Comparison of ENCODE assay signal across 8 cellular contexts in genomic region chr3:52237659-52238172, GRCh38. TPM values are rescaled to one million over a fixed set of nuclear protein-coding genes. Genes with fewer than 3 reads are reported as not detected.
A peak's percentile ranks its signal among the peaks of the same experiment; 100 is the strongest.
DNase-seq lines count a peak whose midpoint lies in the region; ATAC-seq and TF ChIP-seq lines count a peak whose summit lies in the region.

No MANE protein-coding gene starts in this region.

- intact Hi-C loops in psoas muscle (cut with DNase I): loop anchor here (2.0 to 5.0 kb wide), 2 partner anchors 39 to 40 kb away; partner anchors contain the start of gene WDR82 (in 1 of the 2)

- in situ Hi-C loops in astrocyte of the spinal cord (cut with HindIII; ENCODE audit: low sequenced_read_pairs): no loop called here

- peak overlapping the region; percentile 90 for H3K4me3 ChIP-seq in astrocyte of the spinal cord (ENCODE audit: low read depth, low read length)
- peak overlapping the region; percentile 80 for H3K4me3 ChIP-seq in psoas muscle

- peaks cover 55% of the 10 kb centered on the region for H3K4me1 ChIP-seq in psoas muscle

- H3K9me3 ChIP-seq in psoas muscle: no peaks in the 10 kb centered on the region

- peaks cover 0 to 8% of the 10 kb centered on the region in 2 donors for H3K36me3 ChIP-seq in psoas muscle (ENCODE audit: insufficient read depth in 1 of 2, low read depth in 1 of 2)

- no peaks in the 10 kb centered on the region for H3K27me3 ChIP-seq in psoas muscle (ENCODE audit: insufficient read depth in 3 of 3, low read length in 2 of 3)

- DNase-seq in EL (peak; percentile 93), NCI-H2196 (lab: John Stamatoyannopoulos, UW; ENCODE audit: unreplicated experiment) (peak; percentile 58), astrocyte of the spinal cord (ENCODE audit: low read depth, low spot score) (peak; percentile 92), hippocampal formation (lab: John Stamatoyannopoulos, UW) (peak; percentile 31 to 50), psoas muscle (peak; percentile 93 to 97), NCI-H1105 treated with DMSO at 0.1 percent for 48 hours (lab: John Stamatoyannopoulos, UW) (no peak), NAMALWA (ENCODE audit: low spot score) (no peak)

- H3K27ac ChIP-seq in psoas muscle: peak overlapping the region; percentile 94

- no peak for TF ChIP-seq CTCF in astrocyte of the spinal cord (IDR thresholded peaks at IDR 0.05; ENCODE audit: low read depth, low read length)
- TF ChIP-seq CTCF in psoas muscle (IDR thresholded peaks at IDR 0.05): peak; percentile 11

- ATAC-seq in psoas muscle (peak; percentile 71 to 75 (median 74)), GM18519 (IDR thresholded peaks at IDR 0.05; ENCODE audit: low FRiP score, unreplicated experiment) (no peak)

- WGBS in psoas muscle, 3 donors: 1 to 4% (median 3%) methylated on average over 8 of the region's 8 CpGs

RNA-seq across cellular contexts. Expression of gene TWF2, which starts 1.2 kb away (rescaled TPM):
- 100 to 1,000 TPM in 3 of 4 donors, 10 to 100 TPM in 1; 74.9 to 224 (median 138) TPM for total RNA-seq in psoas muscle
- 100 to 1,000 TPM in 1 of 3 donors, 10 to 100 TPM in 2; 19.6 to 160 (median 74.6) TPM for polyA plus RNA-seq in psoas muscle

RNA-seq across cellular contexts. Expression of gene PPM1M, which starts 7.8 kb away (rescaled TPM):
- 1 to 10 TPM; 2.1 to 7.5 (median 3.9) TPM for total RNA-seq in psoas muscle
- polyA plus RNA-seq in psoas muscle: 1 to 10 TPM; 2.5 to 3.3 (median 2.6) TPM

RNA-seq across cellular contexts. Expression of gene TLR9, which starts 12.3 kb away (rescaled TPM):
- total RNA-seq in psoas muscle: under 1 TPM in 3 of 4 donors, not detected in 1; 0.34 to 0.55 (median 0.41) TPM
- polyA plus RNA-seq in psoas muscle: under 1 TPM; 0.04 to 0.14 (median 0.08) TPM

RNA-seq across cellular contexts. Expression of gene ALAS1, which starts 39.8 kb away (rescaled TPM):
- total RNA-seq in psoas muscle: 10 to 100 TPM; 50.1 to 89.4 (median 68.1) TPM
- 100 to 1,000 TPM in 2 of 3 donors, 10 to 100 TPM in 1; 75.2 to 138 (median 121) TPM for polyA plus RNA-seq in psoas muscle

RNA-seq across cellular contexts. Expression of gene WDR82, which starts 40.7 kb away (rescaled TPM):
- total RNA-seq in psoas muscle: 10 to 100 TPM; 62.1 to 93.1 (median 85.5) TPM
- 10 to 100 TPM; 46.1 to 96.7 (median 53.4) TPM for polyA plus RNA-seq in psoas muscle

Comparison
In these comparisons a context has a peak if more than half of its experiments do, and no peak if none do; other contexts are left out.
1. DNase-seq: peak in EL (single experiment), NCI-H2196 (single experiment), astrocyte of the spinal cord (single experiment), hippocampal formation (2 of 2) and psoas muscle (2 of 2); none in NCI-H1105 treated with DMSO at 0.1 percent for 48 hours (single experiment) and NAMALWA (single experiment).